In genomic region chr17:45889579-45889978, GRCh38 we compare ENCODE assay signal across 1 cellular context.
TF ChIP-seq lines count a peak whose summit lies in the region.

No MANE protein-coding gene starts in this region.

TF ChIP-seq in GM23338, 12 proteins besides CTCF, POLR2A, EP300 and RAD21:
- TF ChIP-seq REST (IDR thresholded peaks at IDR 0.05; ENCODE audit: unreplicated experiment) (no peak), POLR2AphosphoS5 (IDR thresholded peaks at IDR 0.05; ENCODE audit: low read depth) (no peak), ZNF331 (CRISPR knock-in tag; IDR thresholded peaks at IDR 0.05; ENCODE audit: low read depth) (no peak), STAT1 (IDR thresholded peaks at IDR 0.05; ENCODE audit: unreplicated experiment) (no peak), EZH2 (IDR thresholded peaks at IDR 0.05; ENCODE audit: low read depth, unreplicated experiment) (no peak), ETS1 (IDR thresholded peaks at IDR 0.05) (no peak), EZH2phosphoT487 (IDR thresholded peaks at IDR 0.05; ENCODE audit: unreplicated experiment) (no peak)
